10 cellular contexts compared by ENCODE assay signal in genomic region chr16:75025766-75026165, GRCh38. TPM values are rescaled to one million over a fixed set of nuclear protein-coding genes. Genes with fewer than 3 reads are reported as not detected.
DNase-seq lines count a peak whose midpoint lies in the region; ATAC-seq and TF ChIP-seq lines count a peak whose summit lies in the region.
"Had no signal": no experiment of that assay in that cellular context is flagged by ENCODE, and none has a peak within 500 bp of the region (broad histone marks: within the 10 kb centered on the region; RNA-seq: fewer than 3 reads in every experiment).

No MANE protein-coding gene starts in this region.

- H3K9me3 Mint-ChIP-seq in activated naive CD4-positive, alpha-beta T cell treated with anti-CD3 and anti-CD28 coated beads, Interleukin-2, amount 50 U/mL, for 72 hours = peaks cover 11 to 14% of the 10 kb centered on the region in 2 donors

- H3K36me3 Mint-ChIP-seq in activated naive CD4-positive, alpha-beta T cell treated with anti-CD3 and anti-CD28 coated beads, Interleukin-2, amount 50 U/mL, for 72 hours = peaks cover 13 to 24% of the 10 kb centered on the region in 2 donors
- H3K36me3 Mint-ChIP-seq: CD4-positive, CD25-positive, alpha-beta regulatory T cell had no signal

- no peak for ATAC-seq in activated naive CD4-positive, alpha-beta T cell treated with anti-CD3 and anti-CD28 coated beads, Interleukin-2, amount 50 U/mL, for 72 hours
- ATAC-seq in HG02588 (IDR thresholded peaks at IDR 0.05; ENCODE audit: unreplicated experiment) = no peak

- DNase-seq in DMS 273 (lab: John Stamatoyannopoulos, UW; ENCODE audit: unreplicated experiment) (peak; percentile 88), RPMI7951 (ENCODE audit: low read depth) (peak; percentile 22), fibroblast of gingiva (ENCODE audit: low read depth) (peak; percentile 16), retinal pigment epithelial cell (ENCODE audit: low read depth) (peak; percentile 46), NCI-H446 treated with DMSO at 0.1 percent for 48 hours (lab: John Stamatoyannopoulos, UW) (no peak), iPS-NIHi7 (ENCODE audit: extremely low spot score) (no peak)
- DNase-seq in activated naive CD4-positive, alpha-beta T cell treated with anti-CD3 and anti-CD28 coated beads, Interleukin-2, amount 50 U/mL, for 72 hours (ENCODE audit: low spot score in 2 of 2) = no peak
- DNase-seq: activated naive CD4-positive, alpha-beta T cell treated with anti-CD3 and anti-CD28 coated beads, Interleukin-2, amount 50 U/mL, for 16 hours; CD4-positive, CD25-positive, alpha-beta regulatory T cell had no signal

- TF ChIP-seq CTCF in retinal pigment epithelial cell (conservative IDR thresholded peaks at IDR 0.05; ENCODE audit: low read depth, low read length) = no peak

- H3K4me3 ChIP-seq in retinal pigment epithelial cell (ENCODE audit: low read length) = no peak overlapping the region

- H3K27ac Mint-ChIP-seq in activated naive CD4-positive, alpha-beta T cell treated with anti-CD3 and anti-CD28 coated beads, Interleukin-2, amount 50 U/mL, for 72 hours = no peak overlapping the region

RNA-seq across cellular contexts. Expression of gene ZNRF1, which starts 26.9 kb away (rescaled TPM):
- total RNA-seq in RPMI7951 (2014; rRNA removed; shearing (Covaris generic)) = 11.4 and 12.0 TPM in 2 replicates
- 10 to 100 TPM; 20.4 to 45.1 TPM for total RNA-seq in activated naive CD4-positive, alpha-beta T cell treated with anti-CD3 and anti-CD28 coated beads, Interleukin-2, amount 50 U/mL, for 72 hours

RNA-seq across cellular contexts. Expression of gene WDR59, which starts 40.8 kb away (rescaled TPM):
- 8.5 and 10.1 TPM in 2 replicates for total RNA-seq in RPMI7951 (2014; rRNA removed; shearing (Covaris generic))
- total RNA-seq in activated naive CD4-positive, alpha-beta T cell treated with anti-CD3 and anti-CD28 coated beads, Interleukin-2, amount 50 U/mL, for 72 hours = 100 to 1,000 TPM in 1 of 2 donors, 10 to 100 TPM in 1; 75.8 to 110 TPM

Comparison
In these comparisons a context has a peak if more than half of its experiments do, and no peak if none do; other contexts are left out.
1. DNase-seq: peak in DMS 273 (single experiment), RPMI7951 (single experiment), fibroblast of gingiva (single experiment) and retinal pigment epithelial cell (single experiment); none in NCI-H446 treated with DMSO at 0.1 percent for 48 hours (single experiment), activated naive CD4-positive, alpha-beta T cell treated with anti-CD3 and anti-CD28 coated beads, Interleukin-2, amount 50 U/mL, for 72 hours (0 of 2) and iPS-NIHi7 (single experiment).